2 cellular contexts compared by ENCODE assay signal in the genomic region with DNA sequence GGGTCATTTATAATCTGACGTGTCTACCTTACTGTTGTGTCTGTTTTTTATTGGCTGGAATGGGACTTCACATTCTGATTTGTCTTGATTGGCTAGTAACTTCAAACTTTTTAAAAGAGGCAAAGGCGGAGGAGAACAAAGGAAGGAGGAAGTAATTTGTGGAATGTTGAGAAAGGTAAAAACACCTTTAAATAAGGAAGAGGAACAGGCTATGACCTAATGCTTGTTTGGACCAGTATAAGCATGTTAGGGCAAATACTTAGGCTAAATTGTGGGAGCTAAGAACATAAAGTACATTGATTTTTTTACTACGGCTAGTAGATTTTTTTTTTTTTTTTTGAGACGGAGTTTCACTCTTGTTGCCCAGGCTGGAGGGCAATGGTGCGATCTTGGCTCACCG. TPM values are rescaled to one million over a fixed set of nuclear protein-coding genes. Genes with fewer than 3 reads are reported as not detected.
"Had no signal": no experiment of that assay in that cellular context is flagged by ENCODE, and none has a peak within 500 bp of the region (broad histone marks: within the 10 kb centered on the region; RNA-seq: fewer than 3 reads in every experiment).

No MANE protein-coding gene starts in this region.

RNA-seq across cellular contexts. Expression of a gene that starts 43.5 kb away (rescaled TPM):
- total RNA-seq: ascending aorta; naive thymus-derived CD8-positive, alpha-beta T cell had no signal
